Comparison of ENCODE assay signal across 37 cellular contexts in genomic region chr2:233905945-233906344, GRCh38. TPM values are rescaled to one million over a fixed set of nuclear protein-coding genes. Genes with fewer than 3 reads are reported as not detected.
"Had no signal": no experiment of that assay in that cellular context is flagged by ENCODE, and none has a peak within 500 bp of the region (broad histone marks: within the 10 kb centered on the region; RNA-seq: fewer than 3 reads in every experiment).

No MANE protein-coding gene starts in this region.

- H3K27ac ChIP-seq: ascending aorta, breast epithelium, cardiac muscle cell, colonic mucosa, epithelial cell of prostate, esophagus squamous epithelium, gastroesophageal sphincter, heart right ventricle had no signal

- H3K4me3 ChIP-seq: ascending aorta, breast epithelium, cardiac muscle cell, colonic mucosa, esophagus squamous epithelium, gastroesophageal sphincter, heart right ventricle had no signal

- H3K4me1 Mint-ChIP-seq: activated CD4-positive, alpha-beta T cell treated with anti-CD3 and anti-CD28 coated beads for 36 hours; activated CD4-positive, alpha-beta T cell treated with anti-CD3 and anti-CD28 coated beads, Interleukin-2, amount 10 ng/mL, durations not matched to agents 24 days and 14 days; activated CD8-positive, alpha-beta memory T cell treated with anti-CD3 and anti-CD28 coated beads, Interleukin-2, amount 10 ng/mL, durations not matched to agents 7 days and 5 days; activated naive CD4-positive, alpha-beta T cell treated with anti-CD3 and anti-CD28 coated beads, Interleukin-2, amount 10 ng/mL, durations not matched to agents 7 days and 5 days; activated naive CD8-positive, alpha-beta T cell treated with anti-CD3 and anti-CD28 coated beads, Interleukin-2, amount 10 ng/mL, durations not matched to agents 7 days and 5 days; brain had no signal

- H3K9me3 ChIP-seq: ascending aorta, breast epithelium, colonic mucosa, esophagus squamous epithelium had no signal

- DNase-seq: activated CD4-positive, alpha-beta memory T cell treated with anti-CD3 and anti-CD28 coated beads for 36 hours; activated CD4-positive, alpha-beta T cell treated with anti-CD3 and anti-CD28 coated beads for 36 hours; activated CD4-positive, alpha-beta T cell treated with anti-CD3 and anti-CD28 coated beads, Interleukin-2, amount 10 ng/mL, durations not matched to agents 24 days and 14 days; activated CD4-positive, CD25-positive, alpha-beta regulatory T cell; activated CD4-positive, CD25-positive, alpha-beta regulatory T cell treated with anti-CD3 and anti-CD28 coated beads, Interleukin-2, amount 50 U/mL, for 72 hours; activated CD8-positive, alpha-beta memory T cell treated with anti-CD3 and anti-CD28 coated beads, Interleukin-2, amount 10 ng/mL, durations not matched to agents 7 days and 5 days; activated CD8-positive, alpha-beta memory T cell treated with anti-CD3 and anti-CD28 coated beads, Interleukin-2, amount 50 U/mL, for 4 hours; activated CD8-positive, alpha-beta T cell treated with anti-CD3 and anti-CD28 coated beads, Interleukin-2, amount 10 ng/mL, durations not matched to agents 7 days and 5 days; activated gamma-delta T cell; activated naive CD4-positive, alpha-beta T cell; activated naive CD4-positive, alpha-beta T cell treated with anti-CD3 and anti-CD28 coated beads, Interleukin-2, amount 10 ng/mL, durations not matched to agents 7 days and 5 days; activated naive CD8-positive, alpha-beta T cell treated with anti-CD3 and anti-CD28 coated beads, Interleukin-2, amount 10 ng/mL, durations not matched to agents 7 days and 5 days; activated T-cell treated with anti-CD3 and anti-CD28 coated beads, Interleukin-2, amount 50 U/mL, for 1 hour; activated T-cell treated with anti-CD3 and anti-CD28 coated beads, Interleukin-2, amount 50 U/mL, for 48 hours; central memory CD4-positive, alpha-beta T cell; cerebellar nuclear complex; colonic mucosa; effector CD8-positive, alpha-beta T cell; esophagus squamous epithelium; foreskin melanocyte; heart right ventricle; T-helper 2 cell had no signal

- H3K4me1 ChIP-seq: ascending aorta, breast epithelium, colonic mucosa, esophagus squamous epithelium, gastroesophageal sphincter, heart right ventricle had no signal

- H3K36me3 Mint-ChIP-seq: activated CD4-positive, alpha-beta memory T cell treated with anti-CD3 and anti-CD28 coated beads for 36 hours; activated CD8-positive, alpha-beta memory T cell treated with anti-CD3 and anti-CD28 coated beads, Interleukin-2, amount 10 ng/mL, durations not matched to agents 7 days and 5 days; activated naive CD4-positive, alpha-beta T cell treated with anti-CD3 and anti-CD28 coated beads, Interleukin-2, amount 10 ng/mL, durations not matched to agents 7 days and 5 days; activated naive CD8-positive, alpha-beta T cell treated with anti-CD3 and anti-CD28 coated beads, Interleukin-2, amount 10 ng/mL, durations not matched to agents 7 days and 5 days; brain had no signal

- H3K27me3 ChIP-seq: ascending aorta, cardiac muscle cell, colonic mucosa had no signal

- H3K4me3 Mint-ChIP-seq: activated CD4-positive, alpha-beta memory T cell treated with anti-CD3 and anti-CD28 coated beads for 36 hours; activated CD4-positive, alpha-beta T cell treated with anti-CD3 and anti-CD28 coated beads for 36 hours; activated CD4-positive, alpha-beta T cell treated with anti-CD3 and anti-CD28 coated beads, Interleukin-2, amount 10 ng/mL, durations not matched to agents 24 days and 14 days; activated CD8-positive, alpha-beta memory T cell treated with anti-CD3 and anti-CD28 coated beads, Interleukin-2, amount 10 ng/mL, durations not matched to agents 7 days and 5 days; activated CD8-positive, alpha-beta T cell treated with anti-CD3 and anti-CD28 coated beads, Interleukin-2, amount 10 ng/mL, durations not matched to agents 7 days and 5 days; activated naive CD4-positive, alpha-beta T cell treated with anti-CD3 and anti-CD28 coated beads, Interleukin-2, amount 10 ng/mL, durations not matched to agents 7 days and 5 days; activated naive CD8-positive, alpha-beta T cell treated with anti-CD3 and anti-CD28 coated beads, Interleukin-2, amount 10 ng/mL, durations not matched to agents 7 days and 5 days; activated T-helper 1 cell treated with anti-CD3 and anti-CD28 coated beads, Interleukin-12 subunit alpha, Interleukin-12 subunit beta, Interleukin-2, Interleukin-4 antibody, amounts not matched to agents 30 ng/mL and 10 ng/mL and 1 ng/mL, durations not matched to agents 14 hours and 24 hours and 36 hours; brain had no signal

- FAIRE-seq: endometrium, endothelial cell of umbilical vein had no signal

- H3K27ac Mint-ChIP-seq: activated CD4-positive, alpha-beta memory T cell treated with anti-CD3 and anti-CD28 coated beads for 36 hours; activated CD4-positive, alpha-beta T cell treated with anti-CD3 and anti-CD28 coated beads for 36 hours; activated CD4-positive, alpha-beta T cell treated with anti-CD3 and anti-CD28 coated beads, Interleukin-2, amount 10 ng/mL, durations not matched to agents 24 days and 14 days; activated CD8-positive, alpha-beta memory T cell treated with anti-CD3 and anti-CD28 coated beads, Interleukin-2, amount 10 ng/mL, durations not matched to agents 7 days and 5 days; activated CD8-positive, alpha-beta T cell treated with anti-CD3 and anti-CD28 coated beads, Interleukin-2, amount 10 ng/mL, durations not matched to agents 7 days and 5 days; activated naive CD4-positive, alpha-beta T cell treated with anti-CD3 and anti-CD28 coated beads, Interleukin-2, amount 10 ng/mL, durations not matched to agents 7 days and 5 days; activated naive CD4-positive, alpha-beta T cell treated with anti-CD3 and anti-CD28 coated beads, Interleukin-2, amount 50 U/mL, for 72 hours; activated naive CD8-positive, alpha-beta T cell treated with anti-CD3 and anti-CD28 coated beads, Interleukin-2, amount 10 ng/mL, durations not matched to agents 7 days and 5 days; activated T-helper 1 cell treated with anti-CD3 and anti-CD28 coated beads, Interleukin-12 subunit alpha, Interleukin-12 subunit beta, Interleukin-2, Interleukin-4 antibody, amounts not matched to agents 30 ng/mL and 10 ng/mL and 1 ng/mL, durations not matched to agents 14 hours and 24 hours and 36 hours; brain had no signal

- ATAC-seq: activated CD4-positive, alpha-beta T cell treated with anti-CD3 and anti-CD28 coated beads for 36 hours; activated CD8-positive, alpha-beta memory T cell treated with anti-CD3 and anti-CD28 coated beads, Interleukin-2, amount 10 ng/mL, durations not matched to agents 7 days and 5 days; activated CD8-positive, alpha-beta T cell treated with anti-CD3 and anti-CD28 coated beads, Interleukin-2, amount 10 ng/mL, durations not matched to agents 7 days and 5 days; activated naive CD4-positive, alpha-beta T cell treated with anti-CD3 and anti-CD28 coated beads, Interleukin-2, amount 50 U/mL, for 72 hours; gastroesophageal sphincter; heart right ventricle had no signal

- H3K36me3 ChIP-seq: ascending aorta, breast epithelium, cardiac muscle cell, colonic mucosa, esophagus squamous epithelium, gastroesophageal sphincter, heart right ventricle had no signal

- H3K9me3 Mint-ChIP-seq: activated CD4-positive, alpha-beta memory T cell treated with anti-CD3 and anti-CD28 coated beads for 36 hours; activated naive CD4-positive, alpha-beta T cell treated with anti-CD3 and anti-CD28 coated beads, Interleukin-2, amount 10 ng/mL, durations not matched to agents 7 days and 5 days; activated T-helper 1 cell treated with anti-CD3 and anti-CD28 coated beads, Interleukin-12 subunit alpha, Interleukin-12 subunit beta, Interleukin-2, Interleukin-4 antibody, amounts not matched to agents 30 ng/mL and 10 ng/mL and 1 ng/mL, durations not matched to agents 14 hours and 24 hours and 36 hours had no signal

RNA-seq across cellular contexts. Expression of gene TRPM8, which starts 11.2 kb away (rescaled TPM):
- total RNA-seq: activated CD4-positive, alpha-beta memory T cell treated with anti-CD3 and anti-CD28 coated beads for 36 hours; activated CD4-positive, alpha-beta T cell treated with anti-CD3 and anti-CD28 coated beads for 36 hours; activated CD4-positive, alpha-beta T cell treated with anti-CD3 and anti-CD28 coated beads, Interleukin-2, amount 10 ng/mL, durations not matched to agents 24 days and 14 days; activated CD8-positive, alpha-beta memory T cell treated with anti-CD3 and anti-CD28 coated beads for 36 hours; activated CD8-positive, alpha-beta memory T cell treated with anti-CD3 and anti-CD28 coated beads, Interleukin-2, amount 10 ng/mL, durations not matched to agents 7 days and 5 days; activated CD8-positive, alpha-beta T cell treated with anti-CD3 and anti-CD28 coated beads, Interleukin-2, amount 10 ng/mL, durations not matched to agents 7 days and 5 days; activated naive CD4-positive, alpha-beta T cell treated with anti-CD3 and anti-CD28 coated beads, Interleukin-2, amount 50 U/mL, for 72 hours; activated naive CD8-positive, alpha-beta T cell treated with anti-CD3 and anti-CD28 coated beads, Interleukin-2, amount 10 ng/mL, durations not matched to agents 7 days and 5 days; activated T-helper 1 cell treated with anti-CD3 and anti-CD28 coated beads, Interleukin-12 subunit alpha, Interleukin-12 subunit beta, Interleukin-2, Interleukin-4 antibody, amounts not matched to agents 30 ng/mL and 10 ng/mL and 1 ng/mL, durations not matched to agents 14 hours and 24 hours and 36 hours; ascending aorta; breast epithelium; colonic mucosa; dermis microvascular lymphatic vessel endothelial cell; endothelial cell of umbilical vein; esophagus squamous epithelium; fibroblast of villous mesenchyme; gastroesophageal sphincter; glomerular endothelial cell; heart right ventricle had no signal
- polyA plus RNA-seq: cardiac muscle cell, endothelial cell of umbilical vein, esophagus, heart right ventricle had no signal

RNA-seq across cellular contexts. Expression of gene HJURP, which starts 51.6 kb away (rescaled TPM):
- total RNA-seq: ascending aorta had no signal
